8 cellular contexts compared by ENCODE assay signal in the genomic region with DNA sequence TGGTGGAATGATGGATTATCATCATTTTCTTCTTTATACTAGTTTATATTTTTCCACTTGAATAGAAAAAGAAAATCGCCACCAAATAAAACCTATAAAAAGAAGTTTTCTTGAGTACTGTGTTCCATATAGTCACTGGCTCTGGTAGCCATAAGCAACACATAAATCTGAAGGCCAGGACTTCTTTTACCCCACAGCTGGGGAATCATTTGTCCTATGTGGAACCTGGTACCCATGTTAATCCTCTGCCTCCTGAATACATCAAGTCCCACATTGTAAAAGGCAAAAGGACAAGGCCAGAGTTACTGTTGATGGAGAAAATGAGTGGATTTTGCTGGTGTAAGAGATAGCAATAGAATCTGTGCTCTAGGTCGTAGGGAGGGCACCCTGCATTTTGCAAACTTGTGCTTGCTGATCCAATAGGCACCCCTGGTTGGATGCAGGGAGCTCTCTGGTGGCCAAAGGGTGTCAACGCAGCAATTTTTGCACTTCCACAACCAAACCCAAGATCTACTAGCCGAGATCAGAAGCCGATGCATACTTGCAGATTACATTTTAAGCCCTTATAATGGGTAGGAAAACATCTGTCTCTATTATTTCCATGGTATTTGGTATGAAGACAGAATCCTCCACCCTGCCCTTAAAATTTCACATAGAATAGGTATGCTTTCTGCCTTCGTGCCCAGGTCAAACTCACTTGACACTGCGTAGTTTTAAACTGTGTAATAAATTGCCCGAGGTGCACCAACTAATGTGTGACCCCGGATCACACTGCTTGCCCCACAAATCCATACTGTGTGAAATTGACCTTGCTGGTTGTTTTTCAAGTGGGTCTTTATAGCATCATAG.
DNase-seq lines count a peak whose midpoint lies in the region; ATAC-seq and TF ChIP-seq lines count a peak whose summit lies in the region.

No MANE protein-coding gene starts in this region.

- peak; percentile 40 for ATAC-seq in HG02970 (IDR thresholded peaks at IDR 0.05; ENCODE audit: low FRiP score, unreplicated experiment)
- ATAC-seq in T-helper 17 cell: no peak

- H3K9me3 Mint-ChIP-seq in osteocyte (ENCODE audit: unreplicated experiment): no peaks in the 10 kb centered on the region

- H3K4me3 ChIP-seq in fibroblast of the aortic adventitia (ENCODE audit: low read depth, low read length): peak overlapping the region; percentile 47

- peak; percentile 62 for DNase-seq in activated CD8-positive, alpha-beta memory T cell treated with anti-CD3 and anti-CD28 coated beads for 24 hours
- no peak for DNase-seq in activated CD8-positive, alpha-beta memory T cell treated with anti-CD3 and anti-CD28 coated beads, Interleukin-2, amount 50 U/mL, for 4 hours
- DNase-seq in NCI-H2227 (lab: John Stamatoyannopoulos, UW; ENCODE audit: unreplicated experiment): peak; percentile 78
- DNase-seq in activated CD8-positive, alpha-beta memory T cell treated with anti-CD3 and anti-CD28 coated beads, Interleukin-2, amount 50 U/mL, for 48 hours: peak; percentile 44
- DNase-seq in fibroblast of the aortic adventitia (ENCODE audit: low read depth): peak; percentile 90
- DNase-seq in osteocyte (ENCODE audit: extremely low spot score, unreplicated experiment): no peak
- no peak for DNase-seq in T-helper 17 cell

- no peaks in the 10 kb centered on the region for H3K9me3 ChIP-seq in T-helper 17 cell (ENCODE audit: control insufficient read depth, low read length, poor library complexity, severe bottlenecking)

- H3K36me3 Mint-ChIP-seq in osteocyte (ENCODE audit: unreplicated experiment) (no peaks in the 10 kb centered on the region), T-helper 17 cell (ENCODE audit: low read depth) (peaks cover 2% of the 10 kb centered on the region)

- H3K27me3 Mint-ChIP-seq in osteocyte (ENCODE audit: unreplicated experiment) (no peaks in the 10 kb centered on the region), T-helper 17 cell (peaks cover 6% of the 10 kb centered on the region)

- peak overlapping the region; percentile 34 for H3K4me3 Mint-ChIP-seq in osteocyte (ENCODE audit: unreplicated experiment)
- H3K4me3 Mint-ChIP-seq in T-helper 17 cell: no peak overlapping the region

- TF ChIP-seq CTCF in fibroblast of the aortic adventitia (IDR thresholded peaks at IDR 0.05; ENCODE audit: insufficient read depth, low read length) (peak; percentile 85), osteocyte (IDR thresholded peaks at IDR 0.05) (peak; percentile 74)

- H3K4me1 Mint-ChIP-seq in osteocyte (ENCODE audit: unreplicated experiment) (peaks cover 36% of the 10 kb centered on the region), T-helper 17 cell (peaks cover 8% of the 10 kb centered on the region)

- H3K27ac Mint-ChIP-seq in osteocyte (ENCODE audit: unreplicated experiment): peak overlapping the region; percentile 84
- H3K27ac Mint-ChIP-seq in T-helper 17 cell: no peak overlapping the region

Comparison
In these comparisons a context has a peak if more than half of its experiments do, and no peak if none do; other contexts are left out.
1. DNase-seq: peak in activated CD8-positive, alpha-beta memory T cell treated with anti-CD3 and anti-CD28 coated beads for 24 hours (single experiment), NCI-H2227 (single experiment), activated CD8-positive, alpha-beta memory T cell treated with anti-CD3 and anti-CD28 coated beads, Interleukin-2, amount 50 U/mL, for 48 hours (single experiment) and fibroblast of the aortic adventitia (single experiment); none in activated CD8-positive, alpha-beta memory T cell treated with anti-CD3 and anti-CD28 coated beads, Interleukin-2, amount 50 U/mL, for 4 hours (single experiment), osteocyte (single experiment) and T-helper 17 cell (0 of 3).